Comparison of ENCODE assay signal across 8 cellular contexts in genomic region chr4:157045507-157046127, GRCh38. TPM values are rescaled to one million over a fixed set of nuclear protein-coding genes. Genes with fewer than 3 reads are reported as not detected.
DNase-seq lines count a peak whose midpoint lies in the region; ATAC-seq and TF ChIP-seq lines count a peak whose summit lies in the region.

No MANE protein-coding gene starts in this region.

- DNase-seq in D341Med (ENCODE audit: low spot score), result peak; percentile 68
- DNase-seq in OCI-M1 (lab: John Stamatoyannopoulos, UW), result peak; percentile 81
- peak; percentile 41 for DNase-seq in epidermal melanocyte (ENCODE audit: insufficient read length, low spot score)
- DNase-seq in nephron progenitor cell, result peak; percentile 21
- DNase-seq in DMS79 treated with DMSO at 0.1 percent for 48 hours (lab: John Stamatoyannopoulos, UW), result no peak
- no peak for DNase-seq in natural killer cell treated with Interleukin-12 subunit alpha and Interleukin-12 subunit beta and Interleukin-15 and Interleukin-18, amount 100 ng/mL, for 72 hours (ENCODE audit: low spot score)

- H3K27ac Mint-ChIP-seq in nephron progenitor cell, result no peak overlapping the region
- no peak overlapping the region for H3K27ac Mint-ChIP-seq in natural killer cell treated with Interleukin-12 subunit alpha and Interleukin-12 subunit beta and Interleukin-15 and Interleukin-18, amount 100 ng/mL, for 72 hours

- peak; percentile 69 for TF ChIP-seq CTCF in nephron progenitor cell (IDR thresholded peaks at IDR 0.05)

- no peaks in the 10 kb centered on the region for H3K27me3 Mint-ChIP-seq in nephron progenitor cell (ENCODE audit: low read depth, poor library complexity)
- no peaks in the 10 kb centered on the region for H3K27me3 Mint-ChIP-seq in natural killer cell treated with Interleukin-12 subunit alpha and Interleukin-12 subunit beta and Interleukin-15 and Interleukin-18, amount 100 ng/mL, for 72 hours

- no peaks in the 10 kb centered on the region for H3K36me3 Mint-ChIP-seq in nephron progenitor cell (ENCODE audit: low read depth)
- no peaks in the 10 kb centered on the region for H3K36me3 Mint-ChIP-seq in natural killer cell treated with Interleukin-12 subunit alpha and Interleukin-12 subunit beta and Interleukin-15 and Interleukin-18, amount 100 ng/mL, for 72 hours

- ATAC-seq in GM19351 (IDR thresholded peaks at IDR 0.05; ENCODE audit: unreplicated experiment) (peak; percentile 92), HG03565 (IDR thresholded peaks at IDR 0.05; ENCODE audit: unreplicated experiment) (peak; percentile 92)
- ATAC-seq in natural killer cell treated with Interleukin-12 subunit alpha and Interleukin-12 subunit beta and Interleukin-15 and Interleukin-18, amount 100 ng/mL, for 72 hours, result no peak

- H3K4me1 Mint-ChIP-seq in nephron progenitor cell, result peaks cover 8% of the 10 kb centered on the region
- no peaks in the 10 kb centered on the region for H3K4me1 Mint-ChIP-seq in natural killer cell treated with Interleukin-12 subunit alpha and Interleukin-12 subunit beta and Interleukin-15 and Interleukin-18, amount 100 ng/mL, for 72 hours (ENCODE audit: low read depth in 2 of 2)

- no peak overlapping the region for H3K4me3 Mint-ChIP-seq in nephron progenitor cell
- no peak overlapping the region for H3K4me3 Mint-ChIP-seq in natural killer cell treated with Interleukin-12 subunit alpha and Interleukin-12 subunit beta and Interleukin-15 and Interleukin-18, amount 100 ng/mL, for 72 hours

- no peaks in the 10 kb centered on the region for H3K9me3 Mint-ChIP-seq in nephron progenitor cell
- H3K9me3 Mint-ChIP-seq in natural killer cell treated with Interleukin-12 subunit alpha and Interleukin-12 subunit beta and Interleukin-15 and Interleukin-18, amount 100 ng/mL, for 72 hours, result peaks cover 12% of the 10 kb centered on the region

RNA-seq across cellular contexts. Expression of gene GLRB, which starts 30.3 kb away (rescaled TPM):
- total RNA-seq in natural killer cell treated with Interleukin-12 subunit alpha and Interleukin-12 subunit beta and Interleukin-15 and Interleukin-18, amount 100 ng/mL, for 72 hours, result not detected

Comparison
In these comparisons a context has a peak if more than half of its experiments do, and no peak if none do; other contexts are left out.
1. DNase-seq: peak in D341Med (single experiment), OCI-M1 (single experiment), epidermal melanocyte (single experiment) and nephron progenitor cell (single experiment); none in DMS79 treated with DMSO at 0.1 percent for 48 hours (single experiment) and natural killer cell treated with Interleukin-12 subunit alpha and Interleukin-12 subunit beta and Interleukin-15 and Interleukin-18, amount 100 ng/mL, for 72 hours (single experiment).
2. ATAC-seq: peak in GM19351 (single experiment) and HG03565 (single experiment); none in natural killer cell treated with Interleukin-12 subunit alpha and Interleukin-12 subunit beta and Interleukin-15 and Interleukin-18, amount 100 ng/mL, for 72 hours (0 of 2).